In genomic region chr10:96832721-96833219, GRCh38 we compare ENCODE assay signal across 8 cellular contexts. TPM values are rescaled to one million over a fixed set of nuclear protein-coding genes. Genes with fewer than 3 reads are reported as not detected.
DNase-seq lines count a peak whose midpoint lies in the region; ATAC-seq and TF ChIP-seq lines count a peak whose summit lies in the region.

No MANE protein-coding gene starts in this region.

- H3K27me3 Mint-ChIP-seq in progenitor cell of endocrine pancreas, result no peaks in the 10 kb centered on the region

- H3K27me3 ChIP-seq in Karpas-422 (ENCODE audit: low read length) (no peaks in the 10 kb centered on the region), left ventricle myocardium inferior (ENCODE audit: low read depth) (no peaks in the 10 kb centered on the region), upper lobe of left lung (no peaks in the 10 kb centered on the region)

- intact Hi-C loops in left ventricle myocardium inferior (cut with micrococcal nuclease), result no loop called here

- H4K20me1 ChIP-seq in Karpas-422 (ENCODE audit: insufficient read depth, low read depth, low read length), result peaks cover 19% of the 10 kb centered on the region; the same call in 1 of the 2 replicates

- peaks cover 50% of the 10 kb centered on the region for H3K4me1 ChIP-seq in Karpas-422 (ENCODE audit: low read length)
- H3K4me1 ChIP-seq in left ventricle myocardium inferior, result peaks cover 71% of the 10 kb centered on the region
- peaks cover 20 to 51% (median 45%) of the 10 kb centered on the region in 4 donors for H3K4me1 ChIP-seq in upper lobe of left lung

- H3K36me3 Mint-ChIP-seq in progenitor cell of endocrine pancreas (ENCODE audit: insufficient read depth), result no peaks in the 10 kb centered on the region

- H3K9ac ChIP-seq in Karpas-422 (ENCODE audit: low read length), result peak overlapping the region; percentile 85

- peaks cover 49% of the 10 kb centered on the region for H3K79me2 ChIP-seq in Karpas-422 (ENCODE audit: low read length)

- TF ChIP-seq EP300 in upper lobe of left lung (IDR thresholded peaks at IDR 0.05), result no peak

- ATAC-seq in GM21825 (IDR thresholded peaks at IDR 0.05; ENCODE audit: unreplicated experiment) (peak; percentile 49), upper lobe of left lung (ENCODE audit: low FRiP score in 2 of 2) (peak; percentile 88 to 90)

- peaks cover 23% of the 10 kb centered on the region for H3K4me1 Mint-ChIP-seq in progenitor cell of endocrine pancreas (ENCODE audit: low read depth)

- H3K36me3 ChIP-seq in Karpas-422 (ENCODE audit: insufficient read depth, low read length) (peaks cover 15% of the 10 kb centered on the region; the same call in 1 of the 2 replicates), left ventricle myocardium inferior (no peaks in the 10 kb centered on the region), upper lobe of left lung (no peaks in the 10 kb centered on the region)

- TF ChIP-seq POLR2A in upper lobe of left lung (IDR thresholded peaks at IDR 0.05), result peak in 1 of 4 donors; percentile 54

- no peak overlapping the region for H2AFZ ChIP-seq in Karpas-422 (ENCODE audit: low read length)

- WGBS in adipose tissue, 3 donors, result 0 to 2% (median 1%) methylated on average over 55 to 72 of the region's 72 CpGs
- 3% methylated on average over 20 of the region's 72 CpGs; no CpG with 5 or more reads in 1 of the 2 donors for WGBS in upper lobe of left lung, 2 donors

- peak overlapping the region; percentile 83 for H3K4me3 ChIP-seq in Karpas-422 (ENCODE audit: low read length)
- peak overlapping the region; percentile 95 for H3K4me3 ChIP-seq in left ventricle myocardium inferior
- peak overlapping the region; percentile 76 to 98 (median 92) for H3K4me3 ChIP-seq in upper lobe of left lung

- no peaks in the 10 kb centered on the region for H3K9me2 ChIP-seq in Karpas-422 (replicated peaks; ENCODE audit: insufficient read depth, low read length)

- no peak for TF ChIP-seq CTCF in left ventricle myocardium inferior (IDR thresholded peaks at IDR 0.05; ENCODE audit: borderline replicate concordance)
- TF ChIP-seq CTCF in progenitor cell of endocrine pancreas (IDR thresholded peaks at IDR 0.05; ENCODE audit: unreplicated experiment), result no peak
- TF ChIP-seq CTCF in upper lobe of left lung (IDR thresholded peaks at IDR 0.05), result peak in 2 of 6 experiments; percentile 5 to 11

- H3K4me2 ChIP-seq in Karpas-422 (ENCODE audit: low read depth, low read length, poor library complexity, severe bottlenecking), result peak overlapping the region; percentile 83

- H3K9me3 Mint-ChIP-seq in progenitor cell of endocrine pancreas (ENCODE audit: low read depth), result no peaks in the 10 kb centered on the region

- H3K4me3 Mint-ChIP-seq in progenitor cell of endocrine pancreas (ENCODE audit: low read depth), result peak overlapping the region; percentile 84

- H3K9me3 ChIP-seq in Karpas-422 (ENCODE audit: low read length), result no peaks in the 10 kb centered on the region
- H3K9me3 ChIP-seq in left ventricle myocardium inferior (replicated peaks), result no peaks in the 10 kb centered on the region
- no peaks in the 10 kb centered on the region for H3K9me3 ChIP-seq in upper lobe of left lung

- peak overlapping the region; percentile 79 for H3K27ac ChIP-seq in Karpas-422 (ENCODE audit: low read length)
- peak overlapping the region; percentile 48 for H3K27ac ChIP-seq in adipose tissue (ENCODE audit: low read depth, low read length)
- H3K27ac ChIP-seq in left ventricle myocardium inferior (replicated peaks), result peak overlapping the region; percentile 98
- H3K27ac ChIP-seq in upper lobe of left lung, result peak overlapping the region; percentile 94 to 99 (median 95)

- H3K27ac Mint-ChIP-seq in progenitor cell of endocrine pancreas, result peak overlapping the region; percentile 94

- DNase-seq in GF-D8 (lab: John Stamatoyannopoulos, UW) (peak; percentile 43), Karpas-422 (peak; percentile 87), SW480 (ENCODE audit: low spot score) (peak; percentile 79), left ventricle myocardium inferior (peak; percentile 88), progenitor cell of endocrine pancreas (ENCODE audit: low spot score, unreplicated experiment) (peak; percentile 78), upper lobe of left lung (peak; percentile 90 to 98)

RNA-seq across cellular contexts. Expression of gene LCOR, which starts 0.7 kb away (rescaled TPM):
- total RNA-seq in Karpas-422 (2014; rRNA removed; shearing (Covaris generic); ENCODE audit: low replicate concordance), result 13.1 and 24.3 TPM in 2 replicates
- polyA plus RNA-seq in adipose tissue, result 1 to 10 TPM; 1.7 to 2.3 (median 2.3) TPM
- total RNA-seq in left ventricle myocardium inferior (18.9 TPM), progenitor cell of endocrine pancreas (81.5 and 88.6 TPM in 2 replicates), upper lobe of left lung (10 to 100 TPM; 18.6 to 54.7 (median 28.0) TPM)

Comparison
In these comparisons a context has a peak if more than half of its experiments do, and no peak if none do; other contexts are left out.
1. Peak in every context shown above with its lines: DNase-seq, ATAC-seq, H3K4me3 ChIP-seq and H3K27ac ChIP-seq.
2. DNase-seq: peak in every context shown above with its lines; median percentile 94 in upper lobe of left lung; 88 in left ventricle myocardium inferior; 87 in Karpas-422; 79 in SW480; 78 in progenitor cell of endocrine pancreas; 43 in GF-D8.
3. H3K27ac ChIP-seq: peak in every context shown above with its lines; median percentile 98 in left ventricle myocardium inferior; 95 in upper lobe of left lung; 79 in Karpas-422; 48 in adipose tissue.